9 cellular contexts compared by ENCODE assay signal in the genomic region with DNA sequence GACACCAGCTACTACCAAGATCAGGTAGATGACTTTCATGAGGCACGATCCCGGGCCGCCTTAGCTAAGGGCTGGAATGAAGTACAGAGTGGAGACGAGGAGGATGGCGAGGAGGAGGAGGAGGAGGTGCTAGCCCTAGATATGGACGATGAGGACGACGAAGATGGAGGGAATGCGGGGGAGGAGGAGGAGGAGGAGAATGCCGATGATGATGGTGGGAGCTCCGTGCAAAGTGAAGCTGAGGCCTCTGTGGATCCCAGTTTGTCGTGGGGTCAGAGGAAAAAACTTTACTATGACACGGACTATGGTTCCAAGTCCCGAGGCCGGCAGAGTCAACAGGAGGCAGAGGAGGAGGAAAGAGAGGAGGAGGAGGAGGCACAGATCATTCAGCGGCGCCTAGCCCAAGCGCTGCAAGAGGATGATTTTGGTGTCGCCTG. TPM values are rescaled to one million over a fixed set of nuclear protein-coding genes. Genes with fewer than 3 reads are reported as not detected.
DNase-seq lines count a peak whose midpoint lies in the region; ATAC-seq, FAIRE-seq and TF ChIP-seq lines count a peak whose summit lies in the region.
"Had no signal": no experiment of that assay in that cellular context is flagged by ENCODE, and none has a peak within 500 bp of the region (broad histone marks: within the 10 kb centered on the region; RNA-seq: fewer than 3 reads in every experiment).

No MANE protein-coding gene starts in this region.

- ATAC-seq in HG03039 (IDR thresholded peaks at IDR 0.05; ENCODE audit: unreplicated experiment) (peak; percentile 1), left cardiac atrium (peak; percentile 6 to 27)

- no peaks in the 10 kb centered on the region for H3K9me3 ChIP-seq in ES-I3 (ENCODE audit: control insufficient read depth, insufficient read depth, low read length)

- peak overlapping the region; percentile 70 for H3K9ac ChIP-seq in ES-I3 (ENCODE audit: low read depth, low read length)

- intact Hi-C loops in left cardiac atrium (cut with DNase I) = loop anchor here in 1 of 2 donors (5.0 kb wide), 1 partner anchor 148 kb away; a partner anchor contains a TSS

- H3K4me3 ChIP-seq in skeletal muscle cell (ENCODE audit: low read depth, low read length) = peak overlapping the region; percentile 100

- TF ChIP-seq CTCF in D721Med (IDR thresholded peaks at IDR 0.05; ENCODE audit: insufficient read depth, missing control alignments) = no peak

- DNase-seq in activated T-cell treated with anti-CD3 and anti-CD28 coated beads for 4 hours (peak; percentile 22), left cardiac atrium (no peak), skeletal muscle cell (ENCODE audit: low read depth) (no peak), D721Med (ENCODE audit: insufficient read length, low spot score) (no peak), NCI-H1048 (lab: John Stamatoyannopoulos, UW) (no peak), HCEC 1CT (no peak)

- H3K4me1 ChIP-seq in ES-I3 (ENCODE audit: insufficient read depth, low read length) = peaks cover 2% of the 10 kb centered on the region; the same call in 1 of the 2 replicates

- no peak for FAIRE-seq in D721Med (lab: Jason Lieb, UNC)

- 0 out of 2 replicates have a peak, but pooled peaks cover 4% of the 10 kb centered on the region for H3K36me3 ChIP-seq in ES-I3 (ENCODE audit: insufficient read depth, low read length)

RNA-seq across cellular contexts. Expression of a gene that starts 0.5 kb away (rescaled TPM):
- 10 to 100 TPM; 17.6 to 24.0 TPM for total RNA-seq in left cardiac atrium

RNA-seq across cellular contexts. Expression of a gene that starts 22.5 kb away (rescaled TPM):
- total RNA-seq in left cardiac atrium = 10 to 100 TPM in 1 of 2 donors, 1 to 10 TPM in 1; 9.0 to 12.0 TPM
- total RNA-seq: T-helper 1 cell treated with Interleukin-12 subunit alpha and Interleukin-12 subunit beta and Interleukin-4 antibody, amounts not matched to agents 30 ng/mL and 1 ng/mL, for 36 hours had no signal

RNA-seq across cellular contexts. Expression of a gene that starts 33.0 kb away (rescaled TPM):
- 10 to 100 TPM; 23.5 to 27.7 TPM for total RNA-seq in left cardiac atrium
